In the genomic region with DNA sequence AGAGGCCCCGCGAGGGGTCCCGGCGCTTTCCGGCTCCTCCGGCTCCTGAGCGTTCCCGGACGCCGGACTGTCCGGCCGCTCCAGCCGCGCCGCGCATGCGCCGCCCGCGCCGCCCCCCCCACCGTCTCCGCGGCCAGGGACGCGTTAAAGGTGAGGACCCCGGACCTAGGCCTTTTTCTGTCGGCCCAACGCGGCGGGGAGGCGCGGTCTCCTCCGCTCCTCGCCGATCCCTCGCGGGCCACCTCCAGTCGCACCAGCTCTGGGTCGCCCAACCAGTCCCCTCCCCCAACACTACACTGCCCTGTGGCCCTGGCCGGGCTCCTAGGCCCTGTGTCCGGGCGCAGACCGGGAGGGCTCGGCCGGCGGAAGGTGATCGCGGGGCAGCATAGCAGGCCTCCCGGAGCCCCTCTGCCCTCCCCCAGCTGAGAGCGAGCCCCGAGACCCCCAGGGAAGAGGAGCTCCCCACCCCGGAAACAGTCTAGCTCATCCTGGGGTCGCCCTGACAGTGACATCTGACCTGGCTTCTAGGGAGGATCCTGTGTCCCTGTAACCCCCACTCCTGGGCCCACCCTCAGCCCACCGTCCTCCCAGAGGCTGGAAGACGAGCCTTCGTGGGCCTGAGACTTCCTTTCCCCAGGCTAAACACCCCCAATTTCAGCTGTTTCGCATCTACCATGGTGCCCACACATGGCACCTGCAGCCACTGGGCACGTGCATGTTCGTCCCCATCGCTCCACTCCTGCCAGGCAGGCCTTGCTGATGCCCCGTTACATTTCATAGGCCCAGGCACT, we compare ENCODE assay signal across 8 cellular contexts. TPM values are rescaled to one million over a fixed set of nuclear protein-coding genes. Genes with fewer than 3 reads are reported as not detected.
A peak's percentile ranks its signal among the peaks of the same experiment; 100 is the strongest.
DNase-seq lines count a peak whose midpoint lies in the region; ATAC-seq and TF ChIP-seq lines count a peak whose summit lies in the region.

No MANE protein-coding gene starts in this region.

- H2AFZ ChIP-seq in KMS-11 (ENCODE audit: low read depth) (peak overlapping the region; percentile 99), neuronal stem cell (ENCODE audit: low read length) (peak overlapping the region; percentile 92)

- H2BK5ac ChIP-seq in neuronal stem cell (ENCODE audit: low read length) = peak overlapping the region; percentile 1

- H3K23ac ChIP-seq in neuronal stem cell (ENCODE audit: low read depth, low read length, poor library complexity) = peak overlapping the region; percentile 6

- no peak overlapping the region for H3K14ac ChIP-seq in neuronal stem cell (ENCODE audit: low read length)

- H3K4me1 Mint-ChIP-seq in activated naive CD4-positive, alpha-beta T cell treated with anti-CD3 and anti-CD28 coated beads for 36 hours (ENCODE audit: low read depth) = peaks cover 2% of the 10 kb centered on the region
- no peaks in the 10 kb centered on the region for H3K4me1 Mint-ChIP-seq in activated T-helper 1 cell treated with anti-CD3 and anti-CD28 coated beads, Interleukin-12 subunit alpha, Interleukin-12 subunit beta, Interleukin-2, Interleukin-4 antibody, amounts not matched to agents 30 ng/mL and 10 ng/mL and 1 ng/mL, durations not matched to agents 14 hours and 24 hours and 36 hours (ENCODE audit: low read depth)

- H3K4me3 ChIP-seq in KMS-11 (IDR thresholded peaks at IDR 0.05; ENCODE audit: insufficient read depth, low read depth, low read length) (no peak overlapping the region), neuronal stem cell (ENCODE audit: low read length in 2 of 2) (peak overlapping the region; percentile 93 to 97)

- H3K4me1 ChIP-seq in KMS-11 (ENCODE audit: low read depth, poor library complexity, severe bottlenecking) = no peaks in the 10 kb centered on the region
- peaks cover 19 to 37% of the 10 kb centered on the region in 2 donors for H3K4me1 ChIP-seq in neuronal stem cell (ENCODE audit: control insufficient read depth in 2 of 2, insufficient read depth in 1 of 2, low read depth in 1 of 2, low read length in 2 of 2)

- CTCF ChIA-PET in activated naive CD4-positive, alpha-beta T cell treated with anti-CD3 and anti-CD28 coated beads for 36 hours (lab: Charles Lee) = interaction anchor here (2.0 kb wide), 1 partner anchor 32 kb away, joined by 6 read pairs; no protein-coding TSS in a partner anchor

- no peaks in the 10 kb centered on the region for H3K36me3 ChIP-seq in KMS-11 (ENCODE audit: insufficient read depth)
- H3K36me3 ChIP-seq in neuronal stem cell (replicated peaks in 1 of 2; ENCODE audit: control insufficient read depth in 2 of 2, insufficient read depth in 2 of 2, low read length in 2 of 2) = peaks cover 2 to 33% of the 10 kb centered on the region in 2 donors

- H3K79me2 ChIP-seq in KMS-11 (ENCODE audit: insufficient read depth, low read depth) = no peaks in the 10 kb centered on the region

- H3K27ac ChIP-seq in KMS-11 (no peak overlapping the region), neuronal stem cell (replicated peaks; ENCODE audit: low read length) (no peak overlapping the region)

- H3K27me3 ChIP-seq in KMS-11 (ENCODE audit: insufficient read depth, low read depth) (no peaks in the 10 kb centered on the region), neuronal stem cell (ENCODE audit: control insufficient read depth in 3 of 3, insufficient read depth in 3 of 3, low read depth in 1 of 3, low read length in 3 of 3) (no peaks in the 10 kb centered on the region)

- H2AK5ac ChIP-seq in neuronal stem cell (ENCODE audit: low read depth, low read length) = peak overlapping the region; percentile 17

- H2BK15ac ChIP-seq in neuronal stem cell (ENCODE audit: low read length) = peak overlapping the region; percentile 30

- DNase-seq in activated naive CD4-positive, alpha-beta T cell treated with anti-CD3 and anti-CD28 coated beads for 36 hours = no peak
- DNase-seq in activated naive CD4-positive, alpha-beta T cell treated with Interleukin-2 at 50 U/mL for 16 hours = no peak
- no peak for DNase-seq in activated T-helper 1 cell treated with anti-CD3 and anti-CD28 coated beads, Interleukin-12 subunit alpha, Interleukin-12 subunit beta, Interleukin-2, Interleukin-4 antibody, amounts not matched to agents 30 ng/mL and 10 ng/mL and 1 ng/mL, durations not matched to agents 14 hours and 24 hours and 36 hours (ENCODE audit: low spot score)
- DNase-seq in glomerular visceral epithelial cell (ENCODE audit: extremely low spot score) (peak; percentile 79), neuronal stem cell (ENCODE audit: low spot score) (peak; percentile 92)
- no peak for DNase-seq in central memory CD4-positive, alpha-beta T cell

- H3K9me3 ChIP-seq in neuronal stem cell (replicated peaks in 1 of 2; ENCODE audit: control insufficient read depth in 2 of 2, insufficient read depth in 1 of 2, low read depth in 1 of 2, low read length in 2 of 2) = no peaks in the 10 kb centered on the region

- H3K79me1 ChIP-seq in neuronal stem cell (ENCODE audit: low read depth, low read length) = peaks cover 35% of the 10 kb centered on the region

- no CpG with 5 or more reads among the region's 62 CpGs for WGBS in neuronal stem cell (ENCODE audit: extremely low coverage in 2 of 2, insufficient read length in 2 of 2, insufficient replicate concordance in 1 of 2), 2 donors

- no peak overlapping the region for H4K91ac ChIP-seq in neuronal stem cell (ENCODE audit: low read depth, low read length, poor library complexity)

- peak overlapping the region; percentile 95 for H4K8ac ChIP-seq in neuronal stem cell (ENCODE audit: low read depth, low read length)

- peak overlapping the region; percentile 99 for H3K18ac ChIP-seq in neuronal stem cell (ENCODE audit: low read length)

- peak overlapping the region; percentile 58 for H3K4me3 Mint-ChIP-seq in activated naive CD4-positive, alpha-beta T cell treated with anti-CD3 and anti-CD28 coated beads for 36 hours
- peak overlapping the region; percentile 52 for H3K4me3 Mint-ChIP-seq in activated T-helper 1 cell treated with anti-CD3 and anti-CD28 coated beads, Interleukin-12 subunit alpha, Interleukin-12 subunit beta, Interleukin-2, Interleukin-4 antibody, amounts not matched to agents 30 ng/mL and 10 ng/mL and 1 ng/mL, durations not matched to agents 14 hours and 24 hours and 36 hours

- no peaks in the 10 kb centered on the region for H3K36me3 Mint-ChIP-seq in activated naive CD4-positive, alpha-beta T cell treated with anti-CD3 and anti-CD28 coated beads for 36 hours (ENCODE audit: low read depth)
- H3K36me3 Mint-ChIP-seq in activated T-helper 1 cell treated with anti-CD3 and anti-CD28 coated beads, Interleukin-12 subunit alpha, Interleukin-12 subunit beta, Interleukin-2, Interleukin-4 antibody, amounts not matched to agents 30 ng/mL and 10 ng/mL and 1 ng/mL, durations not matched to agents 14 hours and 24 hours and 36 hours (ENCODE audit: low read depth) = no peaks in the 10 kb centered on the region

- peak overlapping the region; percentile 51; the same call in 1 of the 2 replicates for H3K4me2 ChIP-seq in KMS-11
- peak overlapping the region; percentile 71 for H3K4me2 ChIP-seq in neuronal stem cell (ENCODE audit: insufficient read depth, low read length, poor library complexity, severe bottlenecking)

- H3K9ac ChIP-seq in KMS-11 = peak overlapping the region; percentile 89
- peak overlapping the region; percentile 86 for H3K9ac ChIP-seq in neuronal stem cell (ENCODE audit: low read depth, low read length, poor library complexity)

- no peaks in the 10 kb centered on the region for H4K20me1 ChIP-seq in KMS-11 (ENCODE audit: insufficient read depth)

- no peaks in the 10 kb centered on the region for H3K9me3 Mint-ChIP-seq in activated naive CD4-positive, alpha-beta T cell treated with anti-CD3 and anti-CD28 coated beads for 36 hours
- H3K9me3 Mint-ChIP-seq in activated T-helper 1 cell treated with anti-CD3 and anti-CD28 coated beads, Interleukin-12 subunit alpha, Interleukin-12 subunit beta, Interleukin-2, Interleukin-4 antibody, amounts not matched to agents 30 ng/mL and 10 ng/mL and 1 ng/mL, durations not matched to agents 14 hours and 24 hours and 36 hours = no peaks in the 10 kb centered on the region

- no peak overlapping the region for H2BK12ac ChIP-seq in neuronal stem cell (ENCODE audit: low read length)

- peaks cover 35% of the 10 kb centered on the region for H3K27me3 Mint-ChIP-seq in activated naive CD4-positive, alpha-beta T cell treated with anti-CD3 and anti-CD28 coated beads for 36 hours (ENCODE audit: low read depth)
- peaks cover 34% of the 10 kb centered on the region for H3K27me3 Mint-ChIP-seq in activated T-helper 1 cell treated with anti-CD3 and anti-CD28 coated beads, Interleukin-12 subunit alpha, Interleukin-12 subunit beta, Interleukin-2, Interleukin-4 antibody, amounts not matched to agents 30 ng/mL and 10 ng/mL and 1 ng/mL, durations not matched to agents 14 hours and 24 hours and 36 hours (ENCODE audit: insufficient read depth)

- no peak overlapping the region for H3K27ac Mint-ChIP-seq in activated naive CD4-positive, alpha-beta T cell treated with anti-CD3 and anti-CD28 coated beads for 36 hours
- no peak overlapping the region for H3K27ac Mint-ChIP-seq in activated T-helper 1 cell treated with anti-CD3 and anti-CD28 coated beads, Interleukin-12 subunit alpha, Interleukin-12 subunit beta, Interleukin-2, Interleukin-4 antibody, amounts not matched to agents 30 ng/mL and 10 ng/mL and 1 ng/mL, durations not matched to agents 14 hours and 24 hours and 36 hours

- H2BK120ac ChIP-seq in neuronal stem cell (ENCODE audit: low read depth, low read length) = no peak overlapping the region

- intact Hi-C loops in activated naive CD4-positive, alpha-beta T cell treated with anti-CD3 and anti-CD28 coated beads for 36 hours (cut with micrococcal nuclease) = no loop called here
- intact Hi-C loops in activated T-helper 1 cell treated with anti-CD3 and anti-CD28 coated beads, Interleukin-12 subunit alpha, Interleukin-12 subunit beta, Interleukin-2, Interleukin-4 antibody, amounts not matched to agents 30 ng/mL and 10 ng/mL and 1 ng/mL, durations not matched to agents 14 hours and 24 hours and 36 hours (cut with micrococcal nuclease) = no loop called here

- H3K4ac ChIP-seq in neuronal stem cell (ENCODE audit: low read length) = peak overlapping the region; percentile 4

- no peak for TF ChIP-seq CTCF in KMS-11 (conservative IDR thresholded peaks at IDR 0.05; ENCODE audit: low read depth, low read length)

- ATAC-seq in GM21825 (IDR thresholded peaks at IDR 0.05; ENCODE audit: unreplicated experiment) = peak; percentile 58

RNA-seq across cellular contexts. Expression of gene BCAR1, which starts 14.7 kb away (rescaled TPM):
- under 1 TPM; 0.67 to 0.81 TPM for total RNA-seq in activated naive CD4-positive, alpha-beta T cell treated with anti-CD3 and anti-CD28 coated beads for 36 hours
- 0.13 and 0.61 TPM in 2 replicates for total RNA-seq in activated T-helper 1 cell treated with anti-CD3 and anti-CD28 coated beads, Interleukin-12 subunit alpha, Interleukin-12 subunit beta, Interleukin-2, Interleukin-4 antibody, amounts not matched to agents 30 ng/mL and 10 ng/mL and 1 ng/mL, durations not matched to agents 14 hours and 24 hours and 36 hours
- 43.7 TPM for polyA plus RNA-seq in neuronal stem cell (2013, experiment 1 of 2)
- polyA plus RNA-seq in neuronal stem cell (2013, experiment 2 of 2) = 43.2 TPM

RNA-seq across cellular contexts. Expression of gene CTRB1, which starts 47.3 kb away (rescaled TPM):
- total RNA-seq in activated naive CD4-positive, alpha-beta T cell treated with anti-CD3 and anti-CD28 coated beads for 36 hours = not detected
- total RNA-seq in activated T-helper 1 cell treated with anti-CD3 and anti-CD28 coated beads, Interleukin-12 subunit alpha, Interleukin-12 subunit beta, Interleukin-2, Interleukin-4 antibody, amounts not matched to agents 30 ng/mL and 10 ng/mL and 1 ng/mL, durations not matched to agents 14 hours and 24 hours and 36 hours = not detected in 2 replicates
- polyA plus RNA-seq in neuronal stem cell (2013, experiment 1 of 2) = 0.06 TPM
- 0.06 TPM for polyA plus RNA-seq in neuronal stem cell (2013, experiment 2 of 2)

RNA-seq across cellular contexts. Expression of gene CTRB2, which starts 59.1 kb away (rescaled TPM):
- total RNA-seq in activated naive CD4-positive, alpha-beta T cell treated with anti-CD3 and anti-CD28 coated beads for 36 hours = not detected
- not detected in 2 replicates for total RNA-seq in activated T-helper 1 cell treated with anti-CD3 and anti-CD28 coated beads, Interleukin-12 subunit alpha, Interleukin-12 subunit beta, Interleukin-2, Interleukin-4 antibody, amounts not matched to agents 30 ng/mL and 10 ng/mL and 1 ng/mL, durations not matched to agents 14 hours and 24 hours and 36 hours
- polyA plus RNA-seq in neuronal stem cell (2013, experiment 1 of 2) = not detected
- 0.01 TPM for polyA plus RNA-seq in neuronal stem cell (2013, experiment 2 of 2)

Comparison
In these comparisons a context has a peak if more than half of its experiments do, and no peak if none do; other contexts are left out.
1. DNase-seq: peak in glomerular visceral epithelial cell (single experiment) and neuronal stem cell (single experiment); none in activated naive CD4-positive, alpha-beta T cell treated with anti-CD3 and anti-CD28 coated beads for 36 hours (single experiment), activated naive CD4-positive, alpha-beta T cell treated with Interleukin-2 at 50 U/mL for 16 hours (single experiment), activated T-helper 1 cell treated with anti-CD3 and anti-CD28 coated beads, Interleukin-12 subunit alpha, Interleukin-12 subunit beta, Interleukin-2, Interleukin-4 antibody, amounts not matched to agents 30 ng/mL and 10 ng/mL and 1 ng/mL, durations not matched to agents 14 hours and 24 hours and 36 hours (single experiment) and central memory CD4-positive, alpha-beta T cell (single experiment).